ENCODE assay signal across 18 cellular contexts in the genomic region with DNA sequence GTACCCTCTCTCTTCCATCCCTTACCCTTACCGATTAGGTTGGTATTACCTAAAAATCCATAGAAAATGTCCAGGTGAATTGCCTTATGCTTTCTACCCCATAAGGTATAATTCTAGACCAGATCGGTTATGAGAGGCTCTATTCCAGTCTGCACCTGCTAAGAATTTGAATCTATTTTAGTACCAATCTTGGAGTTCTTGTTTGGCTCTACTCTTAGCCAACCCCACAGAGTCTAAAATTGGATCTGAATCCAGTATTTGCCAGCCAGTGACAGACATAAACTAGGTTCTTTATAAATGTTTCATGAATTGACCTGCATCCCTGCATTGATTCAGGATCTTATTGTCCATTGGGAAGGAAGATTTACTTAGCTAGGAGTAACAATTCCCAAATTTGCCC.
"Had no signal": no experiment of that assay in that cellular context is flagged by ENCODE, and none has a peak within 500 bp of the region (broad histone marks: within the 10 kb centered on the region; RNA-seq: fewer than 3 reads in every experiment).

No MANE protein-coding gene starts in this region.

- H3K4me1 ChIP-seq: foreskin keratinocyte, SJSA1 had no signal

- H3K9me3 ChIP-seq: SJSA1, upper lobe of left lung had no signal

- H3K27ac Mint-ChIP-seq: naive B cell, neural progenitor cell had no signal

- H3K9me3 Mint-ChIP-seq: neural progenitor cell had no signal

- H2AFZ ChIP-seq: neural progenitor cell had no signal

- ATAC-seq: foreskin keratinocyte had no signal

- H3K9ac ChIP-seq: neural progenitor cell had no signal

- H3K4me3 Mint-ChIP-seq: neural progenitor cell had no signal

- H3K27me3 Mint-ChIP-seq: naive B cell had no signal

- H3K27ac ChIP-seq: coronary artery, foreskin keratinocyte, neural progenitor cell, SJSA1, upper lobe of left lung had no signal

- H3K36me3 ChIP-seq: SJSA1 had no signal

- H3K4me2 ChIP-seq: neural progenitor cell had no signal

- H3K27me3 ChIP-seq: foreskin keratinocyte, neural progenitor cell, SJSA1, upper lobe of left lung had no signal

- H3K4me3 ChIP-seq: coronary artery, neural progenitor cell, SJSA1, upper lobe of left lung had no signal

- DNase-seq: activated CD4-positive, alpha-beta T cell treated with anti-CD3 and anti-CD28 coated beads for 48 hours; activated gamma-delta T cell treated with Interleukin-2 at 50 U/mL for 16 hours; central memory CD4-positive, alpha-beta T cell; effector CD4-positive, alpha-beta T cell; foreskin keratinocyte; head of caudate nucleus; left cardiac atrium; midbrain; naive B cell; small intestine; stimulated activated CD4-positive, alpha-beta T cell treated with anti-CD3 and anti-CD28 coated beads, Interleukin-4, amount 100 ng/mL, for 24 hours; stimulated activated naive CD4-positive, alpha-beta T cell treated with Interleukin-2 at 50 U/mL for 16 hours; substantia nigra; T-helper 2 cell; upper lobe of left lung had no signal
